ENCODE assay signal across 12 cellular contexts in the genomic region with DNA sequence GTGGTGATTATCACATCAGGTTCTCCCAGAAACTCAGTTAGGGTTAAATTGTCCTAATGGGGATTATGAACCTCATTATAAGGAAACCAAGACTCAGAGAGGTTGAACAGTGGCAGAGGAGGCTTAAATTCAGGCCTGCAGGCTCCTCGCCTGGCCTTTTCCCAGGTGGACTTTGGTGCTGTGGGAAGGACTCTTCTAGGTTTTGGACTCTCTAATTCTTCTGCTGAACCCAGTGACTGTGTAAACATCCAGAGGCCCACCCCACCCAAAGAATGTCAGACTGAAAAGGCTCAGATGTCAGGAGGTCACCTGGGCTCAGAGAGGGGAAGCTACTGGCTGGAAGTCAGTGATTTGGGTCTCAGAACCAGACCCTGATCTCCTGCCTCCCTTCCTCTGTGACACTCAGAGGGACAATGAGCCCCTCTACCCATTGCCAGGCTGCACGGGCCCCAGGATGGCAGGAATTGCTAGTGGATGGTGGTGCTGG. TPM values are rescaled to one million over a fixed set of nuclear protein-coding genes. Genes with fewer than 3 reads are reported as not detected.
DNase-seq lines count a peak whose midpoint lies in the region; ATAC-seq and TF ChIP-seq lines count a peak whose summit lies in the region.
"Had no signal": no experiment of that assay in that cellular context is flagged by ENCODE, and none has a peak within 500 bp of the region (broad histone marks: within the 10 kb centered on the region; RNA-seq: fewer than 3 reads in every experiment).

No MANE protein-coding gene starts in this region.

- H3K27me3 ChIP-seq in Caco-2 (replicated peaks; ENCODE audit: control insufficient read depth, insufficient read depth, low read length), result no peaks in the 10 kb centered on the region
- no peaks in the 10 kb centered on the region for H3K27me3 ChIP-seq in dorsolateral prefrontal cortex
- H3K27me3 ChIP-seq: ovary had no signal

- TF ChIP-seq CTCF in Caco-2 (IDR thresholded peaks at IDR 0.05; ENCODE audit: insufficient read depth in 1 of 2, low read depth in 1 of 2, low read length in 1 of 2, severe bottlenecking in 1 of 2, unreplicated experiment in 1 of 2) (no peak), OCI-LY7 (conservative IDR thresholded peaks at IDR 0.05; ENCODE audit: low read length) (no peak), osteocyte (IDR thresholded peaks at IDR 0.05) (no peak), dorsolateral prefrontal cortex (IDR thresholded peaks at IDR 0.05 in 54 of 56, conservative IDR thresholded peaks at IDR 0.05 in 2 of 56; ENCODE audit: low read depth in 1 of 56, partially characterized antibody in 56 of 56) (no peak)

- H3K9me2 ChIP-seq in OCI-LY7 (ENCODE audit: insufficient read depth, low read length), result no peaks in the 10 kb centered on the region

- POLR2A ChIA-PET in Caco-2 (lab: Charles Lee) (no interaction called here), OCI-LY7 (lab: Charles Lee) (no interaction called here)

- peaks cover 23% of the 10 kb centered on the region for H3K4me1 ChIP-seq in Caco-2
- H3K4me1 ChIP-seq in OCI-LY7 (ENCODE audit: insufficient read depth, low read length, poor library complexity, severe bottlenecking), result peaks cover 27% of the 10 kb centered on the region

- no peaks in the 10 kb centered on the region for H3K36me3 ChIP-seq in Caco-2 (ENCODE audit: control insufficient read depth, insufficient read depth, low read length)
- no peaks in the 10 kb centered on the region for H3K36me3 ChIP-seq in OCI-LY7 (ENCODE audit: insufficient read depth, low read length)
- H3K36me3 ChIP-seq: ovary had no signal

- H3K9me3 ChIP-seq in Caco-2 (no peaks in the 10 kb centered on the region), OCI-LY7 (ENCODE audit: low read length) (no peaks in the 10 kb centered on the region)
- H3K9me3 ChIP-seq: ovary had no signal

- H3K27me3 Mint-ChIP-seq in Caco-2 (ENCODE audit: insufficient read depth, unreplicated experiment), result no peaks in the 10 kb centered on the region
- H3K27me3 Mint-ChIP-seq in effector memory CD8-positive, alpha-beta T cell, result no peaks in the 10 kb centered on the region
- no peaks in the 10 kb centered on the region for H3K27me3 Mint-ChIP-seq in osteocyte (ENCODE audit: unreplicated experiment)

- ATAC-seq in effector memory CD8-positive, alpha-beta T cell (replicated peaks), result no peak
- no peak for ATAC-seq in HG03460 (IDR thresholded peaks at IDR 0.05; ENCODE audit: unreplicated experiment)

- H2AFZ ChIP-seq in OCI-LY7 (ENCODE audit: low read length), result no peak overlapping the region

- CTCF ChIA-PET in Caco-2 (lab: Charles Lee), result interaction anchor here (0.9 to 1.0 kb wide), 2 partner anchors 37 to 40 kb away, joined by 3 read pairs; no protein-coding TSS in a partner anchor
- CTCF ChIA-PET in OCI-LY7 (lab: Charles Lee; ENCODE audit: unreplicated experiment), result interaction anchor here (1.1 kb wide), 1 partner anchor 78 kb away, joined by 3 read pairs; the partner anchor contains the start of gene TRIM62

- no peak overlapping the region for H3K27ac ChIP-seq in OCI-LY7 (ENCODE audit: low read depth, low read length, poor library complexity, severe bottlenecking)
- peak overlapping the region in 6 of 59 donors; percentile 3 to 90 (median 86) for H3K27ac ChIP-seq in dorsolateral prefrontal cortex
- H3K27ac ChIP-seq: ovary had no signal

- H3K9me3 Mint-ChIP-seq in Caco-2 (ENCODE audit: unreplicated experiment) (no peaks in the 10 kb centered on the region), osteocyte (ENCODE audit: unreplicated experiment) (no peaks in the 10 kb centered on the region)
- H3K9me3 Mint-ChIP-seq in effector memory CD8-positive, alpha-beta T cell, result no peaks in the 10 kb centered on the region

- peak; percentile 47 to 66 for DNase-seq in Caco-2
- DNase-seq in OCI-LY7 (ENCODE audit: low spot score), result no peak
- no peak for DNase-seq in effector memory CD8-positive, alpha-beta T cell
- DNase-seq in osteocyte (ENCODE audit: extremely low spot score, unreplicated experiment), result no peak
- DNase-seq in cerebellar nuclear complex (lab: John Stamatoyannopoulos, UW), result no peak
- DNase-seq in dorsolateral prefrontal cortex, result no peak
- no peak for DNase-seq in stimulated activated CD4-positive, alpha-beta T cell treated with anti-CD3 and anti-CD28 coated beads, Interleukin-2, amount 100 ng/mL, for 24 hours
- DNase-seq: NCI-H446; ovary; Right ventricle myocardium superior; stimulated activated CD4-positive, alpha-beta T cell treated with anti-CD3 and anti-CD28 coated beads, Interleukin-4, amount 100 ng/mL, for 24 hours had no signal

- H3K36me3 Mint-ChIP-seq in Caco-2 (ENCODE audit: insufficient read depth, unreplicated experiment) (peaks cover 23% of the 10 kb centered on the region), osteocyte (ENCODE audit: unreplicated experiment) (peaks cover 11% of the 10 kb centered on the region)
- H3K36me3 Mint-ChIP-seq in effector memory CD8-positive, alpha-beta T cell (ENCODE audit: insufficient read depth), result peaks cover 6% of the 10 kb centered on the region

- peak overlapping the region; percentile 93 for H3K27ac Mint-ChIP-seq in Caco-2 (ENCODE audit: unreplicated experiment)
- peak overlapping the region; percentile 11 to 22 for H3K27ac Mint-ChIP-seq in effector memory CD8-positive, alpha-beta T cell
- H3K27ac Mint-ChIP-seq in osteocyte (ENCODE audit: unreplicated experiment), result peak overlapping the region; percentile 18

- H3K4me3 ChIP-seq in Caco-2 (ENCODE audit: low read depth, low read length) (peak overlapping the region; percentile 47), OCI-LY7 (ENCODE audit: low read depth, low read length, poor library complexity, severe bottlenecking) (no peak overlapping the region), dorsolateral prefrontal cortex (peak overlapping the region in 20 of 59 donors; percentile 55 to 85 (median 76))

- peak overlapping the region; percentile 79 for H3K4me3 Mint-ChIP-seq in Caco-2 (ENCODE audit: unreplicated experiment)
- H3K4me3 Mint-ChIP-seq in effector memory CD8-positive, alpha-beta T cell, result peak overlapping the region in 1 of 2 donors; percentile 5
- peak overlapping the region; percentile 96 for H3K4me3 Mint-ChIP-seq in osteocyte (ENCODE audit: unreplicated experiment)

- H3K4me2 ChIP-seq in OCI-LY7 (ENCODE audit: low read length), result peak overlapping the region; percentile 95

- H3K4me1 Mint-ChIP-seq in Caco-2 (ENCODE audit: low read depth, unreplicated experiment), result peaks cover 16% of the 10 kb centered on the region
- peaks cover 32 to 34% of the 10 kb centered on the region in 2 donors for H3K4me1 Mint-ChIP-seq in effector memory CD8-positive, alpha-beta T cell (ENCODE audit: low read depth in 2 of 2)
- peaks cover 55% of the 10 kb centered on the region for H3K4me1 Mint-ChIP-seq in osteocyte (ENCODE audit: unreplicated experiment)

- no peaks in the 10 kb centered on the region for H4K20me1 ChIP-seq in OCI-LY7 (ENCODE audit: insufficient read depth, low read length)

- intact Hi-C loops in Caco-2 (cut with micrococcal nuclease; ENCODE audit: unreplicated experiment) (loop anchor here (2.0 kb wide), 1 partner anchor 40 kb away; no protein-coding TSS in a partner anchor), OCI-LY7 (cut with micrococcal nuclease; ENCODE audit: unreplicated experiment) (no loop called here), dorsolateral prefrontal cortex (cut with DNase I) (loop anchor here (5.0 kb wide), 4 partner anchors 77 to 132 kb away; partner anchors contain the start of gene TRIM62 (in 2 of the 2))

- H3K79me2 ChIP-seq in OCI-LY7 (ENCODE audit: insufficient read depth, low read depth, low read length), result peaks cover 12% of the 10 kb centered on the region

- BruUV-seq in Caco-2 (replicated peaks; lab: Mats Ljungman, UMichigan) (no TSS peak), OCI-LY7 (replicated peaks; lab: Mats Ljungman, UMichigan) (no TSS peak)

RNA-seq across cellular contexts. Expression of gene ZNF362, which starts 2.5 kb away (rescaled TPM):
- total RNA-seq in Caco-2 (2022), result 23.2 and 26.9 TPM in 2 replicates
- 8.9 and 10.2 TPM in 2 replicates for total RNA-seq in OCI-LY7 (2014; rRNA removed; shearing (Covaris generic))
- 26.1 and 29.0 TPM in 2 replicates for total RNA-seq in OCI-LY7 (2022)
- total RNA-seq in osteocyte, result 97.0 and 110 TPM in 2 replicates
- 10 to 100 TPM; 27.3 to 59.9 (median 41.1) TPM for total RNA-seq in dorsolateral prefrontal cortex

Comparison
In these comparisons a context has a peak if more than half of its experiments do, and no peak if none do; other contexts are left out.
1. DNase-seq: peak in Caco-2 (2 of 2); none in OCI-LY7 (single experiment), effector memory CD8-positive, alpha-beta T cell (0 of 3), osteocyte (single experiment), cerebellar nuclear complex (0 of 2), dorsolateral prefrontal cortex (0 of 10) and stimulated activated CD4-positive, alpha-beta T cell treated with anti-CD3 and anti-CD28 coated beads, Interleukin-2, amount 100 ng/mL, for 24 hours (0 of 2).
2. H3K27ac Mint-ChIP-seq: peak in every context shown above with its lines; median percentile 93 in Caco-2; 18 in osteocyte; 16 in effector memory CD8-positive, alpha-beta T cell.